In the genomic region with DNA sequence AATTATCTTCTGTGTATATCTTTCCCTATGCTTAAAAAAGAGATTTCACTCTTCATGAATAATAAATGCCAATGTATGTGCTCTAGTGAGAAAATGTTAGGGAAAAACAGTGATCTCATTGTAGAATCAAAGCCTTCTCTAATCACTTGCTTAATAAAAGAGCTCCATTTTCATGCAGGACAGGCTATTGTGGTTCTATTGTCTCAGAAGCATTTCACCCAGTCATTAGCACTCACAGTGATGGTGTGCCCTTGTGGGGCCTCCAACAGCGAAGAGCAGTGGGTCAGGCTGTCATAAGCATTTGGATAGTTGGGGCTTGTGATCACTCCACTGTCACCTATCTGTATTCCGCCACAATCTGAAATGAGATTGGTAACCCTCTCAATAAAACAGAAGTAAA, we compare ENCODE assay signal across 24 cellular contexts.
"Had no signal": no experiment of that assay in that cellular context is flagged by ENCODE, and none has a peak within 500 bp of the region (broad histone marks: within the 10 kb centered on the region; RNA-seq: fewer than 3 reads in every experiment).

No MANE protein-coding gene starts in this region.

- H3K9me3 ChIP-seq: gastrocnemius medialis, left ventricle myocardium inferior, stomach, thyroid gland, upper lobe of right lung had no signal

- H3K4me1 ChIP-seq: gastrocnemius medialis, left ventricle myocardium inferior, stomach, upper lobe of right lung had no signal

- H3K4me3 ChIP-seq: gastrocnemius medialis, left ventricle myocardium inferior, lung, stomach, thyroid gland, upper lobe of right lung had no signal

- H3K27me3 ChIP-seq: gastrocnemius medialis, stomach, thyroid gland, upper lobe of right lung had no signal

- DNase-seq: activated B cell treated with CpG ODN at 0.5 μM for 24 hours; activated CD4-positive, alpha-beta T cell treated with anti-CD3 and anti-CD28 coated beads, Interleukin-2, amount 50 U/mL, for 48 hours; activated CD8-positive, alpha-beta memory T cell treated with anti-CD3 and anti-CD28 coated beads for 24 hours; activated effector memory CD4-positive, alpha-beta T cell treated with Interleukin-2 at 50 U/mL for 16 hours; activated naive CD4-positive, alpha-beta T cell treated with Interleukin-2 at 50 U/mL for 16 hours; anterior cingulate cortex; dermis blood vessel endothelial cell; effector CD4-positive, alpha-beta T cell; gastrocnemius medialis; glutamatergic neuron; islet precursor cell; left ventricle myocardium inferior; mesendoderm; natural killer cell; right cardiac atrium; stimulated activated CD4-positive, alpha-beta T cell treated with anti-CD3 and anti-CD28 coated beads, Interleukin-15, amount 100 ng/mL, for 24 hours; stimulated activated CD4-positive, alpha-beta T cell treated with anti-CD3 and anti-CD28 coated beads, Interleukin-2, amount 100 ng/mL, for 24 hours; stimulated activated naive B cell treated with anti-CD40 and anti-IgM and Interleukin-4, amounts not matched to agents 10 μg/mL and 1 μg/mL and 100 μg/mL, for 72 hours; stomach; T-helper 17 cell; thyroid gland; upper lobe of right lung had no signal

- H3K27ac ChIP-seq: gastrocnemius medialis, left ventricle myocardium inferior, stomach, thyroid gland, upper lobe of right lung had no signal

- FAIRE-seq: colon had no signal

- H3K36me3 ChIP-seq: gastrocnemius medialis, left ventricle myocardium inferior, stomach, thyroid gland, upper lobe of right lung had no signal
